In the genomic region with DNA sequence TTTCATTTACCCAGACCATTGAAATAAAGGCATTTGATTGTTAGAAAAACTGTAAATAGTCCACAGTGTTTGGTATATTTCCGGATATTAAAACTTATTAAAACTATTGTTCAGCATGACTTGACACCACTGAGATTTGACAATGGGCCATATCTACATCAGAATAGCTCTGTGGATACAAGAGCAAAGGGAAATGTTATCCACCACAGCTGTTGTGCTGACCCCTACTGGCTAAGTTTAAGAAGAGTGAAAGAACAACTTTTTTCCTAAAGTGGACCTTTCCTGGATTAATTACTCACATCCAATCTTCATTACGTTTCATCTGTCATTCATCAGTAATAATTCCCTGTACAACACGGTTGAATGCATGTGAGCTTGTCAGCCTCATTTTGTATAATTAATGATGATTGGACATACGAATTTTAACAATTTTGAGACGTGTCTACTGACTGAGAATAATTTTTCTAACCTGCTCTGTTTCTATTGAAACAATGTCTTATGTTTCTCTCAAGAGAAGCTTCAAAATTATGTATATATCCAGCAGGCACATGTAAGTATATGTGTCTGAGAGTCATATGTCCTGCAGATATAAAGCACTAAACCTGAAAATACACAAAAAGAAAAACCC, we compare ENCODE assay signal across 9 cellular contexts.
A peak's percentile ranks its signal among the peaks of the same experiment; 100 is the strongest.
DNase-seq lines count a peak whose midpoint lies in the region; FAIRE-seq and TF ChIP-seq lines count a peak whose summit lies in the region.
"Had no signal": no experiment of that assay in that cellular context is flagged by ENCODE, and none has a peak within 500 bp of the region (broad histone marks: within the 10 kb centered on the region; RNA-seq: fewer than 3 reads in every experiment).

No MANE protein-coding gene starts in this region.

- no peak overlapping the region for H2AFZ ChIP-seq in keratinocyte (ENCODE audit: control insufficient read depth, low read length)

- no peak overlapping the region for H3K4me2 ChIP-seq in keratinocyte (ENCODE audit: control insufficient read depth, extremely low read depth, insufficient read depth, low read depth, low read length)

- no peak for TF ChIP-seq EP300 in suprapubic skin (IDR thresholded peaks at IDR 0.05)

- H4K20me1 ChIP-seq in keratinocyte (ENCODE audit: control insufficient read depth, extremely low read depth, insufficient read depth, low read length): no peaks in the 10 kb centered on the region

- FAIRE-seq in keratinocyte (lab: Jason Lieb, UNC): no peak

- H3K9me1 ChIP-seq in keratinocyte (ENCODE audit: control insufficient read depth, extremely low read depth, insufficient read depth, low read length): no peaks in the 10 kb centered on the region

- H3K9ac ChIP-seq in keratinocyte (ENCODE audit: control insufficient read depth, extremely low read depth, insufficient read depth, low read length): no peak overlapping the region

- WGBS in suprapubic skin: 33% methylated on average over 5 of the region's 5 CpGs

- TF ChIP-seq CTCF in keratinocyte (optimal IDR thresholded peaks at IDR 0.05 in 1 of 3, IDR thresholded peaks at IDR 0.05 in 1 of 3, conservative IDR thresholded peaks at IDR 0.05 in 1 of 3; ENCODE audit: extremely low read depth in 1 of 3, insufficient read depth in 2 of 3, low read length in 3 of 3) (peak; percentile 40 to 62 (median 48)), suprapubic skin (IDR thresholded peaks at IDR 0.05) (no peak)

- H3K27ac ChIP-seq in keratinocyte (ENCODE audit: control insufficient read depth, insufficient read depth, low read length) (no peak overlapping the region), suprapubic skin (no peak overlapping the region)
- H3K27ac ChIP-seq: thoracic aorta had no signal

- H3K36me3 ChIP-seq in keratinocyte (ENCODE audit: control insufficient read depth in 2 of 2, extremely low read depth in 1 of 2, insufficient read depth in 2 of 2, low read length in 2 of 2) (no peaks in the 10 kb centered on the region), suprapubic skin (no peaks in the 10 kb centered on the region)
- H3K36me3 ChIP-seq: thoracic aorta had no signal

- H3K4me3 ChIP-seq in keratinocyte (ENCODE audit: control insufficient read depth in 2 of 3, extremely low read depth in 1 of 3, insufficient read depth in 2 of 3, low read depth in 1 of 3, low read length in 3 of 3): no peak overlapping the region
- H3K4me3 ChIP-seq in suprapubic skin: no peak overlapping the region
- H3K4me3 ChIP-seq: thoracic aorta had no signal

- no peaks in the 10 kb centered on the region for H3K4me1 ChIP-seq in keratinocyte (ENCODE audit: control insufficient read depth, extremely low read depth, insufficient read depth, low read length)
- H3K4me1 ChIP-seq in suprapubic skin: no peaks in the 10 kb centered on the region

- dilution Hi-C loops in keratinocyte (cut with MboI; ENCODE audit: extremely low pct_ligation_motif_present, low sequenced_read_pairs): no loop called here

- H3K79me2 ChIP-seq in keratinocyte (ENCODE audit: control insufficient read depth, insufficient read depth, low read length): no peaks in the 10 kb centered on the region

- TF ChIP-seq POLR2A in suprapubic skin (IDR thresholded peaks at IDR 0.05): no peak

- H3K27me3 ChIP-seq in keratinocyte (ENCODE audit: control insufficient read depth, extremely low read depth, insufficient read depth, low read length): no peaks in the 10 kb centered on the region
- no peaks in the 10 kb centered on the region for H3K27me3 ChIP-seq in suprapubic skin

- H3K9me3 ChIP-seq in keratinocyte (ENCODE audit: control insufficient read depth, low read depth, low read length) (no peaks in the 10 kb centered on the region), suprapubic skin (no peaks in the 10 kb centered on the region)
- H3K9me3 ChIP-seq: thoracic aorta had no signal

- DNase-seq in COLO829 (ENCODE audit: low spot score) (peak; percentile 12), HPDE6-E6E7 (ENCODE audit: extremely low spot score) (peak; percentile 2), SKM-1 treated with dmso at 0.1 percent for 144 hours (lab: John Stamatoyannopoulos, UW; ENCODE audit: unreplicated experiment) (peak; percentile 38), keratinocyte (ENCODE audit: low read depth, low spot score) (no peak), NCI-H2196 (lab: John Stamatoyannopoulos, UW; ENCODE audit: unreplicated experiment) (no peak), suprapubic skin (ENCODE audit: low spot score in 2 of 2) (no peak), activated gamma-delta T cell (lab: John Stamatoyannopoulos, UW) (no peak)
- DNase-seq in stimulated activated CD4-positive, alpha-beta T cell treated with anti-CD3 and anti-CD28 coated beads, Interleukin-1b, Interleukin-23, amount 100 ng/mL, for 48 hours: no peak

Comparison
In these comparisons a context has a peak if more than half of its experiments do, and no peak if none do; other contexts are left out.
1. DNase-seq: peak in COLO829 (single experiment), HPDE6-E6E7 (single experiment) and SKM-1 treated with dmso at 0.1 percent for 144 hours (single experiment); none in keratinocyte (single experiment), NCI-H2196 (single experiment), stimulated activated CD4-positive, alpha-beta T cell treated with anti-CD3 and anti-CD28 coated beads, Interleukin-1b, Interleukin-23, amount 100 ng/mL, for 48 hours (single experiment), suprapubic skin (0 of 2) and activated gamma-delta T cell (single experiment).
2. CTCF ChIP-seq: peak in keratinocyte (3 of 3); none in suprapubic skin (0 of 2).